In the genomic region with DNA sequence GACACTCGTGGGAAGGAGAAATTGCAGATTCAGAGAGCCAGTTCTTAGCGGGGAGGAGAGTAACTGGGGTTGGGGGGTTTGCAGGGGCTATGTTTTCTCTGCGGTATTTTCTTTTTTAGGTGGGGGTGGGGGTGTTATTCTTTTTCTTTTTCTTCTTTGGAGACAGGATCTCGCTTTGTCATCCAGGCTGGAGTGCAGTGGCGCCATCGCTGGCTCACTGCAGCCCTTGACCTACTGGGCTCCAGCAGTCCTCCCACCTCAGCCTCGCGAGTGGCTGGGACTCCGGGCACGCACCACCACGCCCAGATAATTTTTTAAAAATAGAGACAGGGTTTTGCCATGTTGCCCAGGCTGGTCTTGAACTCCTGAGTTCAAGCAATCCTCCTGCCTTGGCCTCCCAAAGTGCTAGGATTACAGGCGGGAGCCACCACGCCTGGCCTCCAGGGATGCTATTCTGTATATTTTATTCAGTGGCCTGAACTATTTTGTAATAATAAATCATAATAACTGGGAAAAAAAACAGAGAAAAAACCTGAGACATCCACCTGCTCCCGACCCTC, we compare ENCODE assay signal across 1 cellular context.
TF ChIP-seq lines count a peak whose summit lies in the region.

No MANE protein-coding gene starts in this region.

TF ChIP-seq in HepG2, 621 proteins besides CTCF, POLR2A, EP300 and RAD21:
- no peak for TF ChIP-seq CBX2 (IDR thresholded peaks at IDR 0.05; ENCODE audit: low read depth, low read length)
- 0 out of 2 replicates have a peak, but pooled peaks have one; percentile 59 for TF ChIP-seq CBX2 (CRISPR knock-in tag; IDR thresholded peaks at IDR 0.05; ENCODE audit: low read depth)
- peak; percentile 7; the same call in 1 of the 2 replicates for TF ChIP-seq SAP130 (CRISPR knock-in tag; IDR thresholded peaks at IDR 0.05; ENCODE audit: low read depth)
- no peak for TF ChIP-seq ZNF160 (CRISPR knock-in tag; IDR thresholded peaks at IDR 0.05)
- TF ChIP-seq ADNP (CRISPR knock-in tag; IDR thresholded peaks at IDR 0.05) = 0 out of 2 replicates have a peak, but pooled peaks have one; percentile 54
- 0 out of 2 replicates have a peak, but pooled peaks have one; percentile 3 for TF ChIP-seq SNAI1 (CRISPR knock-in tag; IDR thresholded peaks at IDR 0.05; ENCODE audit: borderline replicate concordance)
- no peak for TF ChIP-seq ZNF234 (CRISPR knock-in tag; conservative IDR thresholded peaks at IDR 0.05)
- peak; percentile 9; the same call in 1 of the 2 replicates for TF ChIP-seq ZNF460 (CRISPR knock-in tag; IDR thresholded peaks at IDR 0.05; ENCODE audit: borderline replicate concordance)
- TF ChIP-seq ZNF263 (CRISPR knock-in tag; IDR thresholded peaks at IDR 0.05) = peak; percentile 89
- peak; percentile 44; the same call in 1 of the 2 replicates for TF ChIP-seq ZNF264 (CRISPR knock-in tag; IDR thresholded peaks at IDR 0.05)
- TF ChIP-seq YEATS4 (CRISPR knock-in tag; IDR thresholded peaks at IDR 0.05; ENCODE audit: borderline replicate concordance) = 0 out of 2 replicates have a peak, but pooled peaks have one; percentile 8
- no peak for TF ChIP-seq JDP2 (CRISPR knock-in tag; IDR thresholded peaks at IDR 0.05; ENCODE audit: borderline replicate concordance)
- TF ChIP-seq PPARG (CRISPR knock-in tag; conservative IDR thresholded peaks at IDR 0.05) = peak; percentile 73
- TF ChIP-seq, protein P1, sequence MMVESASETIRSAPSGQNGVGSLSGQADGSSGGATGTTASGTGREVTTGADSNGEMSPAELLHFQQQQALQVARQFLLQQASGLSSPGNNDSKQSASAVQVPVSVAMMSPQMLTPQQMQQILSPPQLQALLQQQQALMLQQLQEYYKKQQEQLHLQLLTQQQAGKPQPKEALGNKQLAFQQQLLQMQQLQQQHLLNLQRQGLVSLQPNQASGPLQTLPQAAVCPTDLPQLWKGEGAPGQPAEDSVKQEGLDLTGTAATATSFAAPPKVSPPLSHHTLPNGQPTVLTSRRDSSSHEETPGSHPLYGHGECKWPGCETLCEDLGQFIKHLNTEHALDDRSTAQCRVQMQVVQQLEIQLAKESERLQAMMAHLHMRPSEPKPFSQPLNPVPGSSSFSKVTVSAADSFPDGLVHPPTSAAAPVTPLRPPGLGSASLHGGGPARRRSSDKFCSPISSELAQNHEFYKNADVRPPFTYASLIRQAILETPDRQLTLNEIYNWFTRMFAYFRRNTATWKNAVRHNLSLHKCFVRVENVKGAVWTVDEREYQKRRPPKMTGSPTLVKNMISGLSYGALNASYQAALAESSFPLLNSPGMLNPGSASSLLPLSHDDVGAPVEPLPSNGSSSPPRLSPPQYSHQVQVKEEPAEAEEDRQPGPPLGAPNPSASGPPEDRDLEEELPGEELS (CRISPR knock-in tag; IDR thresholded peaks at IDR 0.05) = 0 out of 2 replicates have a peak, but pooled peaks have one; percentile 9
- TF ChIP-seq TAF1 (CRISPR knock-in tag; IDR thresholded peaks at IDR 0.05) = 0 out of 2 replicates have a peak, but pooled peaks have one; percentile 19
- 0 out of 2 replicates have a peak, but pooled peaks have one; percentile 65 for TF ChIP-seq MYNN (CRISPR knock-in tag; IDR thresholded peaks at IDR 0.05; ENCODE audit: low read depth)
- TF ChIP-seq JUN (CRISPR knock-in tag; IDR thresholded peaks at IDR 0.05) = 0 out of 2 replicates have a peak, but pooled peaks have one; percentile 2
- TF ChIP-seq RELA (CRISPR knock-in tag; IDR thresholded peaks at IDR 0.05) = no peak
- peak; percentile 26; the same call in 1 of the 2 replicates for TF ChIP-seq MED1 (CRISPR knock-in tag; IDR thresholded peaks at IDR 0.05)
- TF ChIP-seq, protein P2, sequence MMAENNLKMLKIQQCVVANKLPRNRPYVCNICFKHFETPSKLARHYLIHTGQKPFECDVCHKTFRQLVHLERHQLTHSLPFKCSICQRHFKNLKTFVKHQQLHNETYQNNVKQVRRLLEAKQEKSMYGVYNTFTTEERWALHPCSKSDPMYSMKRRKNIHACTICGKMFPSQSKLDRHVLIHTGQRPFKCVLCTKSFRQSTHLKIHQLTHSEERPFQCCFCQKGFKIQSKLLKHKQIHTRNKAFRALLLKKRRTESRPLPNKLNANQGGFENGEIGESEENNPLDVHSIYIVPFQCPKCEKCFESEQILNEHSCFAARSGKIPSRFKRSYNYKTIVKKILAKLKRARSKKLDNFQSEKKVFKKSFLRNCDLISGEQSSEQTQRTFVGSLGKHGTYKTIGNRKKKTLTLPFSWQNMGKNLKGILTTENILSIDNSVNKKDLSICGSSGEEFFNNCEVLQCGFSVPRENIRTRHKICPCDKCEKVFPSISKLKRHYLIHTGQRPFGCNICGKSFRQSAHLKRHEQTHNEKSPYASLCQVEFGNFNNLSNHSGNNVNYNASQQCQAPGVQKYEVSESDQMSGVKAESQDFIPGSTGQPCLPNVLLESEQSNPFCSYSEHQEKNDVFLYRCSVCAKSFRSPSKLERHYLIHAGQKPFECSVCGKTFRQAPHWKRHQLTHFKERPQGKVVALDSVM (CRISPR knock-in tag; IDR thresholded peaks at IDR 0.05) = peak; percentile 76; the same call in 1 of the 2 replicates
